In genomic region chr4:15682340-15682725, GRCh38 we compare ENCODE assay signal across 8 cellular contexts. TPM values are rescaled to one million over a fixed set of nuclear protein-coding genes. Genes with fewer than 3 reads are reported as not detected.
A peak's percentile ranks its signal among the peaks of the same experiment; 100 is the strongest.
DNase-seq lines count a peak whose midpoint lies in the region; ATAC-seq and TF ChIP-seq lines count a peak whose summit lies in the region.

No MANE protein-coding gene starts in this region.

- H3K27me3 ChIP-seq in HAP-1 (ENCODE audit: low read depth) = no peaks in the 10 kb centered on the region

- in situ Hi-C loops in HAP-1 (cut with MboI; ENCODE audit: low sequenced_read_pairs) = no loop called here
- in situ Hi-C loops in GM13977 (cut with MboI; ENCODE audit: low pct_unique_long_range_greater_than_20kb, low sequenced_read_pairs, unreplicated experiment) = no loop called here

- H3K4me3 ChIP-seq in HAP-1 (peak overlapping the region; percentile 70), fibroblast of villous mesenchyme (ENCODE audit: low read depth, low read length) (peak overlapping the region; percentile 78), skeletal muscle cell (ENCODE audit: low read depth, low read length) (peak overlapping the region; percentile 77)

- DNase-seq in HAP-1 (ENCODE audit: low spot score in 2 of 2) (no peak), SW480 (ENCODE audit: low spot score) (peak; percentile 3), fibroblast of villous mesenchyme (ENCODE audit: low read depth) (peak; percentile 50), skeletal muscle cell (ENCODE audit: low read depth) (no peak), KG1 (lab: John Stamatoyannopoulos, UW) (no peak), SHP77 treated with DMSO at 0.1 percent for 48 hours (lab: John Stamatoyannopoulos, UW) (no peak), GM13977 (ENCODE audit: low spot score) (no peak)

- TF ChIP-seq CTCF in fibroblast of villous mesenchyme (IDR thresholded peaks at IDR 0.05; ENCODE audit: insufficient read depth, low read depth, low read length) (no peak), GM13977 (IDR thresholded peaks at IDR 0.05; ENCODE audit: extremely low read depth, insufficient read depth, missing control alignments) (no peak)

- peaks cover 40% of the 10 kb centered on the region for H3K4me1 ChIP-seq in HAP-1

- H3K36me3 ChIP-seq in HAP-1 (replicated peaks) = peaks cover 15% of the 10 kb centered on the region

- H3K9me3 ChIP-seq in HAP-1 = no peaks in the 10 kb centered on the region

- ATAC-seq in GM21717 (IDR thresholded peaks at IDR 0.05; ENCODE audit: unreplicated experiment) = no peak

RNA-seq across cellular contexts. Expression of gene FAM200B, which starts 0.7 kb away (rescaled TPM):
- total RNA-seq in fibroblast of villous mesenchyme = 28.1 and 29.6 TPM in 2 replicates

RNA-seq across cellular contexts. Expression of gene BST1, which starts 20.5 kb away (rescaled TPM):
- total RNA-seq in fibroblast of villous mesenchyme = 19.9 and 37.7 TPM in 2 replicates

RNA-seq across cellular contexts. Expression of gene FBXL5, which starts 27.2 kb away (rescaled TPM):
- 88.9 and 157 TPM in 2 replicates for total RNA-seq in fibroblast of villous mesenchyme

Comparison
In these comparisons a context has a peak if more than half of its experiments do, and no peak if none do; other contexts are left out.
1. DNase-seq: peak in SW480 (single experiment) and fibroblast of villous mesenchyme (single experiment); none in HAP-1 (0 of 2), skeletal muscle cell (single experiment), KG1 (single experiment), SHP77 treated with DMSO at 0.1 percent for 48 hours (single experiment) and GM13977 (single experiment).
2. Peak in every context shown above with its lines, with median percentiles within 50 percentile points of each other: H3K4me3 ChIP-seq.